15 cellular contexts compared by ENCODE assay signal in the genomic region with DNA sequence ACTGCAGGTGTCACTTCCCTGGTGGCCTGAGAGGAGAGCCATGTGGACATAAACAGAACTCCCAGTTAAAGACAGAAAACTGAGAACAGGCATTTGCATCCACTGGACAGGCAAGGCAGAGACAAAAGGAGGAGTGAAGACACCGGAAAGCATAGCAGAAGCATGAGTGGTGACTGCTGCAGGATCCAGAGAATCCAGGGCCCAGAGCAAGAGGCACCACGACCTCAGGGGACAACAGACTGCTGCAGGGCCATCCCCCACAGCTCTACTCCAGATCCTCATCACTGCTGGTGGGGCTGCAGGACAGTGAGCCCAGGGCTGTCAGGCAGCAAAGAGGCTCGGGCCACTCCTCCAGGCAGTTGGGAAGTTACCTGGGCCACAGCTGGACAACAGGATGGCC. TPM values are rescaled to one million over a fixed set of nuclear protein-coding genes. Genes with fewer than 3 reads are reported as not detected.
"Had no signal": no experiment of that assay in that cellular context is flagged by ENCODE, and none has a peak within 500 bp of the region (broad histone marks: within the 10 kb centered on the region; RNA-seq: fewer than 3 reads in every experiment).

No MANE protein-coding gene starts in this region.

- H3K4me1 Mint-ChIP-seq: activated CD4-positive, alpha-beta T cell treated with anti-CD3 and anti-CD28 coated beads for 36 hours had no signal

- H3K9me3 Mint-ChIP-seq: activated CD4-positive, alpha-beta memory T cell treated with anti-CD3 and anti-CD28 coated beads, Interleukin-2, amount 10 ng/mL, durations not matched to agents 7 days and 5 days; activated naive CD4-positive, alpha-beta T cell treated with anti-CD3 and anti-CD28 coated beads, Interleukin-2, amount 50 U/mL, for 72 hours; stimulated activated memory B cell treated with anti-CD40 and anti-IgM and Interleukin-4, amounts not matched to agents 10 μg/mL and 1 μg/mL and 100 μg/mL, for 72 hours had no signal

- H3K27ac ChIP-seq: hepatocyte, tibial nerve had no signal

- H3K27me3 Mint-ChIP-seq: activated CD4-positive, alpha-beta memory T cell treated with anti-CD3 and anti-CD28 coated beads, Interleukin-2, amount 10 ng/mL, durations not matched to agents 7 days and 5 days; activated CD4-positive, alpha-beta T cell treated with anti-CD3 and anti-CD28 coated beads for 36 hours; stimulated activated memory B cell treated with anti-CD40 and anti-IgM and Interleukin-4, amounts not matched to agents 10 μg/mL and 1 μg/mL and 100 μg/mL, for 72 hours had no signal

- H3K4me3 Mint-ChIP-seq: activated CD4-positive, alpha-beta memory T cell treated with anti-CD3 and anti-CD28 coated beads, Interleukin-2, amount 10 ng/mL, durations not matched to agents 7 days and 5 days; activated CD4-positive, alpha-beta T cell treated with anti-CD3 and anti-CD28 coated beads for 36 hours; stimulated activated memory B cell treated with anti-CD40 and anti-IgM and Interleukin-4, amounts not matched to agents 10 μg/mL and 1 μg/mL and 100 μg/mL, for 72 hours had no signal

- H3K4me2 ChIP-seq: hepatocyte had no signal

- H3K9me3 ChIP-seq: tibial nerve had no signal

- H3K4me3 ChIP-seq: hepatocyte, tibial nerve had no signal

- FAIRE-seq: kidney had no signal

- DNase-seq: activated CD4-positive, alpha-beta memory T cell treated with anti-CD3 and anti-CD28 coated beads, Interleukin-2, amount 10 ng/mL, durations not matched to agents 7 days and 5 days; activated CD4-positive, alpha-beta T cell treated with anti-CD3 and anti-CD28 coated beads for 36 hours; activated CD8-positive, alpha-beta memory T cell treated with anti-CD3 and anti-CD28 coated beads, Interleukin-2, amount 50 U/mL, for 48 hours; amygdala; cerebellar nuclear complex; dermis blood vessel endothelial cell; kidney; left ventricle myocardium superior; posterior cingulate gyrus; right cardiac atrium had no signal

- H2AFZ ChIP-seq: hepatocyte had no signal

- H3K27ac Mint-ChIP-seq: activated CD4-positive, alpha-beta memory T cell treated with anti-CD3 and anti-CD28 coated beads, Interleukin-2, amount 10 ng/mL, durations not matched to agents 7 days and 5 days; activated CD4-positive, alpha-beta T cell treated with anti-CD3 and anti-CD28 coated beads for 36 hours; stimulated activated memory B cell treated with anti-CD40 and anti-IgM and Interleukin-4, amounts not matched to agents 10 μg/mL and 1 μg/mL and 100 μg/mL, for 72 hours had no signal

- ATAC-seq: activated CD4-positive, alpha-beta T cell treated with anti-CD3 and anti-CD28 coated beads for 36 hours; stimulated activated memory B cell treated with anti-CD40 and anti-IgM and Interleukin-4, amounts not matched to agents 10 μg/mL and 1 μg/mL and 100 μg/mL, for 72 hours had no signal

- H3K27me3 ChIP-seq: hepatocyte, tibial nerve had no signal

- H3K36me3 Mint-ChIP-seq: activated naive CD4-positive, alpha-beta T cell treated with anti-CD3 and anti-CD28 coated beads, Interleukin-2, amount 50 U/mL, for 72 hours had no signal

RNA-seq across cellular contexts. Expression of a gene that starts 55.0 kb away (rescaled TPM):
- total RNA-seq: activated CD4-positive, alpha-beta memory T cell treated with anti-CD3 and anti-CD28 coated beads, Interleukin-2, amount 10 ng/mL, durations not matched to agents 7 days and 5 days; activated CD4-positive, alpha-beta T cell treated with anti-CD3 and anti-CD28 coated beads for 36 hours; activated naive CD4-positive, alpha-beta T cell treated with anti-CD3 and anti-CD28 coated beads, Interleukin-2, amount 50 U/mL, for 72 hours; dermis blood vessel endothelial cell; hepatocyte; myocyte had no signal
